In genomic region chr2:32453242-32454062, GRCh38 we compare ENCODE assay signal across 21 cellular contexts.
A peak's percentile ranks its signal among the peaks of the same experiment; 100 is the strongest.
DNase-seq lines count a peak whose midpoint lies in the region; ATAC-seq, FAIRE-seq and TF ChIP-seq lines count a peak whose summit lies in the region.
"Had no signal": no experiment of that assay in that cellular context is flagged by ENCODE, and none has a peak within 500 bp of the region (broad histone marks: within the 10 kb centered on the region; RNA-seq: fewer than 3 reads in every experiment).

No MANE protein-coding gene starts in this region.

- H3K9me3 ChIP-seq in thyroid gland, result no peaks in the 10 kb centered on the region

- ATAC-seq in memory B cell (ENCODE audit: low read depth), result no peak
- ATAC-seq: left cardiac atrium, right cardiac atrium had no signal

- H3K4me3 ChIP-seq in choroid plexus epithelial cell (ENCODE audit: low read depth, low read length) (no peak overlapping the region), thyroid gland (replicated peaks in 1 of 3) (no peak overlapping the region)

- no peak for FAIRE-seq in GM12892 (lab: Jason Lieb, UNC)
- FAIRE-seq: GM18507 had no signal

- peaks cover 3% of the 10 kb centered on the region for H3K4me1 Mint-ChIP-seq in memory B cell

- DNase-seq in EH (ENCODE audit: low read depth) (peak; percentile 12), Kasumi-1 (lab: John Stamatoyannopoulos, UW) (peak; percentile 8 to 9), choroid plexus epithelial cell (ENCODE audit: low read depth) (peak; percentile 59), memory B cell (ENCODE audit: low spot score in 2 of 2) (no peak), GM12892 (ENCODE audit: insufficient read length) (no peak), D341Med (ENCODE audit: low spot score) (no peak), thyroid gland (no peak)
- no peak for DNase-seq in activated CD4-positive, alpha-beta T cell treated with anti-CD3 and anti-CD28 coated beads, Interleukin-2, amount 50 U/mL, for 48 hours
- DNase-seq: activated CD4-positive, alpha-beta memory T cell treated with anti-CD3 and anti-CD28 coated beads, Interleukin-2, amount 10 ng/mL, durations not matched to agents 7 days and 5 days; CD8-positive, alpha-beta memory T cell; left cardiac atrium; NCI-H1105; NCI-H69; nucleus accumbens; OCI-M1; right cardiac atrium; SHP77 treated with DMSO at 0.1 percent for 48 hours had no signal

- intact Hi-C loops in thyroid gland (cut with DNase I), result no loop called here

- H3K36me3 Mint-ChIP-seq in memory B cell, result peaks cover 30% of the 10 kb centered on the region

- no peak for TF ChIP-seq CTCF in choroid plexus epithelial cell (conservative IDR thresholded peaks at IDR 0.05; ENCODE audit: low read depth, low read length)
- no peak for TF ChIP-seq CTCF in thyroid gland (IDR thresholded peaks at IDR 0.05)

- TF ChIP-seq POLR2A in GM12892 (IDR thresholded peaks at IDR 0.05; ENCODE audit: low read depth, low read length), result no peak
- TF ChIP-seq POLR2A in thyroid gland (IDR thresholded peaks at IDR 0.05), result no peak

- no peaks in the 10 kb centered on the region for H3K27me3 Mint-ChIP-seq in memory B cell
- H3K27me3 Mint-ChIP-seq: activated CD4-positive, alpha-beta memory T cell treated with anti-CD3 and anti-CD28 coated beads, Interleukin-2, amount 10 ng/mL, durations not matched to agents 7 days and 5 days; activated naive CD4-positive, alpha-beta T cell treated with anti-CD3 and anti-CD28 coated beads, Interleukin-2, amount 50 U/mL, for 24 hours; CD8-positive, alpha-beta memory T cell had no signal

- H3K27me3 ChIP-seq in thyroid gland, result no peaks in the 10 kb centered on the region

- peak overlapping the region; percentile 45 for H3K27ac Mint-ChIP-seq in memory B cell
- H3K27ac Mint-ChIP-seq: activated CD4-positive, alpha-beta memory T cell treated with anti-CD3 and anti-CD28 coated beads, Interleukin-2, amount 10 ng/mL, durations not matched to agents 7 days and 5 days; activated naive CD4-positive, alpha-beta T cell treated with anti-CD3 and anti-CD28 coated beads, Interleukin-2, amount 50 U/mL, for 24 hours; T-helper 1 cell treated with Interleukin-12 subunit alpha and Interleukin-12 subunit beta and Interleukin-4 antibody, amounts not matched to agents 30 μg/mL and 1 μg/mL, for 36 hours had no signal

- H3K9me3 Mint-ChIP-seq in memory B cell, result no peaks in the 10 kb centered on the region
- H3K9me3 Mint-ChIP-seq: activated CD4-positive, alpha-beta memory T cell treated with anti-CD3 and anti-CD28 coated beads, Interleukin-2, amount 10 ng/mL, durations not matched to agents 7 days and 5 days; activated naive CD4-positive, alpha-beta T cell treated with anti-CD3 and anti-CD28 coated beads, Interleukin-2, amount 50 U/mL, for 24 hours; CD8-positive, alpha-beta memory T cell; T-helper 1 cell treated with Interleukin-12 subunit alpha and Interleukin-12 subunit beta and Interleukin-4 antibody, amounts not matched to agents 30 μg/mL and 1 μg/mL, for 36 hours had no signal

- no peak overlapping the region for H3K4me3 Mint-ChIP-seq in memory B cell
- H3K4me3 Mint-ChIP-seq: activated CD4-positive, alpha-beta memory T cell treated with anti-CD3 and anti-CD28 coated beads, Interleukin-2, amount 10 ng/mL, durations not matched to agents 7 days and 5 days; activated naive CD4-positive, alpha-beta T cell treated with anti-CD3 and anti-CD28 coated beads, Interleukin-2, amount 50 U/mL, for 24 hours; CD8-positive, alpha-beta memory T cell; T-helper 1 cell treated with Interleukin-12 subunit alpha and Interleukin-12 subunit beta and Interleukin-4 antibody, amounts not matched to agents 30 μg/mL and 1 μg/mL, for 36 hours had no signal

- WGBS in thyroid gland, 2 donors, result 82 to 83% methylated on average over 3 of the region's 3 CpGs

- H3K36me3 ChIP-seq in thyroid gland, result peaks cover 0 to 4% of the 10 kb centered on the region in 2 donors

- peaks cover 0 to 5% of the 10 kb centered on the region in 2 donors for H3K4me1 ChIP-seq in thyroid gland

- no peak overlapping the region for H3K27ac ChIP-seq in thyroid gland
- H3K27ac ChIP-seq: VCaP had no signal

Comparison
In these comparisons a context has a peak if more than half of its experiments do, and no peak if none do; other contexts are left out.
1. DNase-seq: peak in EH (single experiment), Kasumi-1 (2 of 2) and choroid plexus epithelial cell (single experiment); none in memory B cell (0 of 2), GM12892 (single experiment), activated CD4-positive, alpha-beta T cell treated with anti-CD3 and anti-CD28 coated beads, Interleukin-2, amount 50 U/mL, for 48 hours (0 of 2), D341Med (single experiment) and thyroid gland (0 of 2).